1 cellular context compared by ENCODE assay signal in the genomic region with DNA sequence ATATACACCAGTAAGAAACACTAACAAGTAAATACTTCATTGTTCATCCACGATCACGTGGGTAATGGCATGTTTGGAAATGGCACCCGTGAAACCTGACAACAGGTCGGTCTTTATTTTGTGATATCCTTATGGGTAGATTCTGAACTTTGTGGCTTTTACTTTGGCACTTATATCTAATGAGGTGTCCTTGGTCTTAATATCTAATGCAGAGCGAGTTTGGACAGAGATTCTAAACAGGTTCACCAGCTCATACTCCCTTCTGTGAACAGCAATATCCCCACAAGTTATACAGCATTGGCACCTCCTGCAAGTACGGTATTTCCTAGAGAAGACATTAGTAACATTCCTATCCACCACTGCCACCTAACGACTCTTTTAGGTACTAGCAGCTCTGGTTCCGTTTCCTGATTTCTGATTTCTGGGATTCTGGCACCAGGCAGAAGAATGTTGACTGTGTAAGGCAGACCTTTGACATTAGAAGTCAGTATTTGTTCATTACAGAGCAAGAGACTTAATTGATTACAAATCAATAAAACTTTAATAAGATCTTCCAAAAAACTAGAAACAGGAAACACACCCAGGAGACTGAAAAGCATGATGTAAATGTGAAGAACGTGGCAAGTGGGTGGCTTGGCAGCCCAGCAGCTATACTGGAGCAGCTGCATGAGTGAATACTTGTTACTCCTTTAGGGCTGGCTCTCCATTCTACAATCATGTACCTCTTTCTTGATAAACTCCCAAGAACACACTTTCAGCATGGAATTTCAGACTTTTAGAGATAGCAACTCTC.
TF ChIP-seq lines count a peak whose summit lies in the region.

No MANE protein-coding gene starts in this region.

TF ChIP-seq in HepG2, 621 proteins besides CTCF, POLR2A, EP300 and RAD21 (continued from another document and continues in another):
- TF ChIP-seq, protein P1, sequence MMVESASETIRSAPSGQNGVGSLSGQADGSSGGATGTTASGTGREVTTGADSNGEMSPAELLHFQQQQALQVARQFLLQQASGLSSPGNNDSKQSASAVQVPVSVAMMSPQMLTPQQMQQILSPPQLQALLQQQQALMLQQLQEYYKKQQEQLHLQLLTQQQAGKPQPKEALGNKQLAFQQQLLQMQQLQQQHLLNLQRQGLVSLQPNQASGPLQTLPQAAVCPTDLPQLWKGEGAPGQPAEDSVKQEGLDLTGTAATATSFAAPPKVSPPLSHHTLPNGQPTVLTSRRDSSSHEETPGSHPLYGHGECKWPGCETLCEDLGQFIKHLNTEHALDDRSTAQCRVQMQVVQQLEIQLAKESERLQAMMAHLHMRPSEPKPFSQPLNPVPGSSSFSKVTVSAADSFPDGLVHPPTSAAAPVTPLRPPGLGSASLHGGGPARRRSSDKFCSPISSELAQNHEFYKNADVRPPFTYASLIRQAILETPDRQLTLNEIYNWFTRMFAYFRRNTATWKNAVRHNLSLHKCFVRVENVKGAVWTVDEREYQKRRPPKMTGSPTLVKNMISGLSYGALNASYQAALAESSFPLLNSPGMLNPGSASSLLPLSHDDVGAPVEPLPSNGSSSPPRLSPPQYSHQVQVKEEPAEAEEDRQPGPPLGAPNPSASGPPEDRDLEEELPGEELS (CRISPR knock-in tag; IDR thresholded peaks at IDR 0.05) = 0 out of 2 replicates have a peak, but pooled peaks have one; percentile 20
- TF ChIP-seq ZBTB8A (CRISPR knock-in tag; IDR thresholded peaks at IDR 0.05; ENCODE audit: borderline replicate concordance, low read depth) = no peak
- peak; percentile 45; the same call in 1 of the 2 replicates for TF ChIP-seq FOXA3 (CRISPR knock-in tag; IDR thresholded peaks at IDR 0.05)
- TF ChIP-seq, protein P2, sequence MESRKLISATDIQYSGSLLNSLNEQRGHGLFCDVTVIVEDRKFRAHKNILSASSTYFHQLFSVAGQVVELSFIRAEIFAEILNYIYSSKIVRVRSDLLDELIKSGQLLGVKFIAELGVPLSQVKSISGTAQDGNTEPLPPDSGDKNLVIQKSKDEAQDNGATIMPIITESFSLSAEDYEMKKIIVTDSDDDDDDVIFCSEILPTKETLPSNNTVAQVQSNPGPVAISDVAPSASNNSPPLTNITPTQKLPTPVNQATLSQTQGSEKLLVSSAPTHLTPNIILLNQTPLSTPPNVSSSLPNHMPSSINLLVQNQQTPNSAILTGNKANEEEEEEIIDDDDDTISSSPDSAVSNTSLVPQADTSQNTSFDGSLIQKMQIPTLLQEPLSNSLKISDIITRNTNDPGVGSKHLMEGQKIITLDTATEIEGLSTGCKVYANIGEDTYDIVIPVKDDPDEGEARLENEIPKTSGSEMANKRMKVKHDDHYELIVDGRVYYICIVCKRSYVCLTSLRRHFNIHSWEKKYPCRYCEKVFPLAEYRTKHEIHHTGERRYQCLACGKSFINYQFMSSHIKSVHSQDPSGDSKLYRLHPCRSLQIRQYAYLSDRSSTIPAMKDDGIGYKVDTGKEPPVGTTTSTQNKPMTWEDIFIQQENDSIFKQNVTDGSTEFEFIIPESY (CRISPR knock-in tag; IDR thresholded peaks at IDR 0.05) = no peak
- 0 out of 2 replicates have a peak, but pooled peaks have one; percentile 21 for TF ChIP-seq FOSL2 (CRISPR knock-in tag; IDR thresholded peaks at IDR 0.05)
- 0 out of 2 replicates have a peak, but pooled peaks have one; percentile 57 for TF ChIP-seq CC2D1A (CRISPR knock-in tag; IDR thresholded peaks at IDR 0.05)
- no peak for TF ChIP-seq NFIC (IDR thresholded peaks at IDR 0.05; ENCODE audit: low read length)
- no peak for TF ChIP-seq MAZ (IDR thresholded peaks at IDR 0.05; ENCODE audit: borderline replicate concordance, low read depth, low read length)
- peak; percentile 53; the same call in 1 of the 2 replicates for TF ChIP-seq MAZ (CRISPR knock-in tag; IDR thresholded peaks at IDR 0.05; ENCODE audit: low read depth)
- TF ChIP-seq ZNF615 (CRISPR knock-in tag; IDR thresholded peaks at IDR 0.05; ENCODE audit: borderline replicate concordance) = 0 out of 2 replicates have a peak, but pooled peaks have one; percentile 41
- TF ChIP-seq PAF1 (CRISPR knock-in tag; IDR thresholded peaks at IDR 0.05) = peak; percentile 64; the same call in 1 of the 2 replicates
- TF ChIP-seq SOX6 (IDR thresholded peaks at IDR 0.05) = no peak
- peak; percentile 67 for TF ChIP-seq SOX6 (CRISPR knock-in tag; IDR thresholded peaks at IDR 0.05)
- TF ChIP-seq AGO2 (optimal IDR thresholded peaks at IDR 0.05; ENCODE audit: low read depth, low read length) = no peak
- TF ChIP-seq, protein P3, sequence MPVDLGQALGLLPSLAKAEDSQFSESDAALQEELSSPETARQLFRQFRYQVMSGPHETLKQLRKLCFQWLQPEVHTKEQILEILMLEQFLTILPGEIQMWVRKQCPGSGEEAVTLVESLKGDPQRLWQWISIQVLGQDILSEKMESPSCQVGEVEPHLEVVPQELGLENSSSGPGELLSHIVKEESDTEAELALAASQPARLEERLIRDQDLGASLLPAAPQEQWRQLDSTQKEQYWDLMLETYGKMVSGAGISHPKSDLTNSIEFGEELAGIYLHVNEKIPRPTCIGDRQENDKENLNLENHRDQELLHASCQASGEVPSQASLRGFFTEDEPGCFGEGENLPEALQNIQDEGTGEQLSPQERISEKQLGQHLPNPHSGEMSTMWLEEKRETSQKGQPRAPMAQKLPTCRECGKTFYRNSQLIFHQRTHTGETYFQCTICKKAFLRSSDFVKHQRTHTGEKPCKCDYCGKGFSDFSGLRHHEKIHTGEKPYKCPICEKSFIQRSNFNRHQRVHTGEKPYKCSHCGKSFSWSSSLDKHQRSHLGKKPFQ (CRISPR knock-in tag; IDR thresholded peaks at IDR 0.05; ENCODE audit: insufficient replicate concordance) = no peak
- 0 out of 2 replicates have a peak, but pooled peaks have one; percentile 28 for TF ChIP-seq SRF (IDR thresholded peaks at IDR 0.05; ENCODE audit: low read depth, low read length)
- no peak for TF ChIP-seq XRCC5 (optimal IDR thresholded peaks at IDR 0.05; ENCODE audit: low read length)
- TF ChIP-seq TBX2 (CRISPR knock-in tag; IDR thresholded peaks at IDR 0.05; ENCODE audit: borderline replicate concordance) = peak; percentile 69
- 0 out of 2 replicates have a peak, but pooled peaks have one; percentile 32 for TF ChIP-seq RCOR2 (CRISPR knock-in tag; IDR thresholded peaks at IDR 0.05)
- TF ChIP-seq, protein P4, sequence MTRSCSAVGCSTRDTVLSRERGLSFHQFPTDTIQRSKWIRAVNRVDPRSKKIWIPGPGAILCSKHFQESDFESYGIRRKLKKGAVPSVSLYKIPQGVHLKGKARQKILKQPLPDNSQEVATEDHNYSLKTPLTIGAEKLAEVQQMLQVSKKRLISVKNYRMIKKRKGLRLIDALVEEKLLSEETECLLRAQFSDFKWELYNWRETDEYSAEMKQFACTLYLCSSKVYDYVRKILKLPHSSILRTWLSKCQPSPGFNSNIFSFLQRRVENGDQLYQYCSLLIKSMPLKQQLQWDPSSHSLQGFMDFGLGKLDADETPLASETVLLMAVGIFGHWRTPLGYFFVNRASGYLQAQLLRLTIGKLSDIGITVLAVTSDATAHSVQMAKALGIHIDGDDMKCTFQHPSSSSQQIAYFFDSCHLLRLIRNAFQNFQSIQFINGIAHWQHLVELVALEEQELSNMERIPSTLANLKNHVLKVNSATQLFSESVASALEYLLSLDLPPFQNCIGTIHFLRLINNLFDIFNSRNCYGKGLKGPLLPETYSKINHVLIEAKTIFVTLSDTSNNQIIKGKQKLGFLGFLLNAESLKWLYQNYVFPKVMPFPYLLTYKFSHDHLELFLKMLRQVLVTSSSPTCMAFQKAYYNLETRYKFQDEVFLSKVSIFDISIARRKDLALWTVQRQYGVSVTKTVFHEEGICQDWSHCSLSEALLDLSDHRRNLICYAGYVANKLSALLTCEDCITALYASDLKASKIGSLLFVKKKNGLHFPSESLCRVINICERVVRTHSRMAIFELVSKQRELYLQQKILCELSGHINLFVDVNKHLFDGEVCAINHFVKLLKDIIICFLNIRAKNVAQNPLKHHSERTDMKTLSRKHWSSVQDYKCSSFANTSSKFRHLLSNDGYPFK (CRISPR knock-in tag; IDR thresholded peaks at IDR 0.05; ENCODE audit: borderline replicate concordance) = no peak
- peak; percentile 85 for TF ChIP-seq BCL6 (CRISPR knock-in tag; IDR thresholded peaks at IDR 0.05)
- TF ChIP-seq, protein P5, sequence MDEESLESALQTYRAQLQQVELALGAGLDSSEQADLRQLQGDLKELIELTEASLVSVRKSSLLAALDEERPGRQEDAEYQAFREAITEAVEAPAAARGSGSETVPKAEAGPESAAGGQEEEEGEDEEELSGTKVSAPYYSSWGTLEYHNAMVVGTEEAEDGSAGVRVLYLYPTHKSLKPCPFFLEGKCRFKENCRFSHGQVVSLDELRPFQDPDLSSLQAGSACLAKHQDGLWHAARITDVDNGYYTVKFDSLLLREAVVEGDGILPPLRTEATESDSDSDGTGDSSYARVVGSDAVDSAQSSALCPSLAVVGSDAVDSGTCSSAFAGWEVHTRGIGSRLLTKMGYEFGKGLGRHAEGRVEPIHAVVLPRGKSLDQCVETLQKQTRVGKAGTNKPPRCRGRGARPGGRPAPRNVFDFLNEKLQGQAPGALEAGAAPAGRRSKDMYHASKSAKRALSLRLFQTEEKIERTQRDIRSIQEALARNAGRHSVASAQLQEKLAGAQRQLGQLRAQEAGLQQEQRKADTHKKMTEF (CRISPR knock-in tag; IDR thresholded peaks at IDR 0.05) = peak; percentile 45; the same call in 1 of the 2 replicates
- peak; percentile 43; the same call in 1 of the 2 replicates for TF ChIP-seq FOXO1 (CRISPR knock-in tag; IDR thresholded peaks at IDR 0.05)
- TF ChIP-seq, protein P6, sequence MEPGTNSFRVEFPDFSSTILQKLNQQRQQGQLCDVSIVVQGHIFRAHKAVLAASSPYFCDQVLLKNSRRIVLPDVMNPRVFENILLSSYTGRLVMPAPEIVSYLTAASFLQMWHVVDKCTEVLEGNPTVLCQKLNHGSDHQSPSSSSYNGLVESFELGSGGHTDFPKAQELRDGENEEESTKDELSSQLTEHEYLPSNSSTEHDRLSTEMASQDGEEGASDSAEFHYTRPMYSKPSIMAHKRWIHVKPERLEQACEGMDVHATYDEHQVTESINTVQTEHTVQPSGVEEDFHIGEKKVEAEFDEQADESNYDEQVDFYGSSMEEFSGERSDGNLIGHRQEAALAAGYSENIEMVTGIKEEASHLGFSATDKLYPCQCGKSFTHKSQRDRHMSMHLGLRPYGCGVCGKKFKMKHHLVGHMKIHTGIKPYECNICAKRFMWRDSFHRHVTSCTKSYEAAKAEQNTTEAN (CRISPR knock-in tag; conservative IDR thresholded peaks at IDR 0.05) = no peak
- peak; percentile 42; the same call in 1 of the 2 replicates for TF ChIP-seq SIN3B (IDR thresholded peaks at IDR 0.05; ENCODE audit: low read length)
- 0 out of 2 replicates have a peak, but pooled peaks have one; percentile 35 for TF ChIP-seq ZSCAN31 (CRISPR knock-in tag; IDR thresholded peaks at IDR 0.05; ENCODE audit: low read depth)
- peak; percentile 59 for TF ChIP-seq GATAD2A (CRISPR knock-in tag; IDR thresholded peaks at IDR 0.05)
- TF ChIP-seq ELF3 (CRISPR knock-in tag; IDR thresholded peaks at IDR 0.05) = peak; percentile 77
- TF ChIP-seq KLF16 (CRISPR knock-in tag; IDR thresholded peaks at IDR 0.05) = 0 out of 4 replicates have a peak, but pooled peaks of 1 of the 2 experiments have one; percentile 28
- no peak for TF ChIP-seq GABPA (IDR thresholded peaks at IDR 0.05; ENCODE audit: low read depth, low read length)
- no peak for TF ChIP-seq GABPA (CRISPR knock-in tag; IDR thresholded peaks at IDR 0.05; ENCODE audit: low read depth)
- TF ChIP-seq, protein P7, sequence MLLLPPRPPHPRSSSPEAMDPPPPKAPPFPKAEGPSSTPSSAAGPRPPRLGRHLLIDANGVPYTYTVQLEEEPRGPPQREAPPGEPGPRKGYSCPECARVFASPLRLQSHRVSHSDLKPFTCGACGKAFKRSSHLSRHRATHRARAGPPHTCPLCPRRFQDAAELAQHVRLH (CRISPR knock-in tag; IDR thresholded peaks at IDR 0.05; ENCODE audit: borderline replicate concordance, low read depth) = peak; percentile 52; the same call in 1 of the 2 replicates
- peak; percentile 42; the same call in 1 of the 2 replicates for TF ChIP-seq ZNF614 (CRISPR knock-in tag; IDR thresholded peaks at IDR 0.05; ENCODE audit: borderline replicate concordance)
- peak; percentile 49 for TF ChIP-seq ASH2L (IDR thresholded peaks at IDR 0.05; ENCODE audit: insufficient read length, low read depth, low read length)
- TF ChIP-seq, protein P8, sequence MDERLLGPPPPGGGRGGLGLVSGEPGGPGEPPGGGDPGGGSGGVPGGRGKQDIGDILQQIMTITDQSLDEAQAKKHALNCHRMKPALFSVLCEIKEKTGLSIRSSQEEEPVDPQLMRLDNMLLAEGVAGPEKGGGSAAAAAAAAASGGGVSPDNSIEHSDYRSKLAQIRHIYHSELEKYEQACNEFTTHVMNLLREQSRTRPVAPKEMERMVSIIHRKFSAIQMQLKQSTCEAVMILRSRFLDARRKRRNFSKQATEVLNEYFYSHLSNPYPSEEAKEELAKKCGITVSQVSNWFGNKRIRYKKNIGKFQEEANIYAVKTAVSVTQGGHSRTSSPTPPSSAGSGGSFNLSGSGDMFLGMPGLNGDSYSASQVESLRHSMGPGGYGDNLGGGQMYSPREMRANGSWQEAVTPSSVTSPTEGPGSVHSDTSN (CRISPR knock-in tag; IDR thresholded peaks at IDR 0.05) = no peak
- TF ChIP-seq CCDC6 (CRISPR knock-in tag; IDR thresholded peaks at IDR 0.05) = peak; percentile 48; the same call in 1 of the 2 replicates
- TF ChIP-seq ZNF768 (CRISPR knock-in tag; IDR thresholded peaks at IDR 0.05) = no peak
- 0 out of 2 replicates have a peak, but pooled peaks have one; percentile 47 for TF ChIP-seq MXD4 (CRISPR knock-in tag; IDR thresholded peaks at IDR 0.05)
- peak; percentile 56; the same call in 1 of the 2 replicates for TF ChIP-seq MED1 (CRISPR knock-in tag; IDR thresholded peaks at IDR 0.05)
- TF ChIP-seq, protein P9, sequence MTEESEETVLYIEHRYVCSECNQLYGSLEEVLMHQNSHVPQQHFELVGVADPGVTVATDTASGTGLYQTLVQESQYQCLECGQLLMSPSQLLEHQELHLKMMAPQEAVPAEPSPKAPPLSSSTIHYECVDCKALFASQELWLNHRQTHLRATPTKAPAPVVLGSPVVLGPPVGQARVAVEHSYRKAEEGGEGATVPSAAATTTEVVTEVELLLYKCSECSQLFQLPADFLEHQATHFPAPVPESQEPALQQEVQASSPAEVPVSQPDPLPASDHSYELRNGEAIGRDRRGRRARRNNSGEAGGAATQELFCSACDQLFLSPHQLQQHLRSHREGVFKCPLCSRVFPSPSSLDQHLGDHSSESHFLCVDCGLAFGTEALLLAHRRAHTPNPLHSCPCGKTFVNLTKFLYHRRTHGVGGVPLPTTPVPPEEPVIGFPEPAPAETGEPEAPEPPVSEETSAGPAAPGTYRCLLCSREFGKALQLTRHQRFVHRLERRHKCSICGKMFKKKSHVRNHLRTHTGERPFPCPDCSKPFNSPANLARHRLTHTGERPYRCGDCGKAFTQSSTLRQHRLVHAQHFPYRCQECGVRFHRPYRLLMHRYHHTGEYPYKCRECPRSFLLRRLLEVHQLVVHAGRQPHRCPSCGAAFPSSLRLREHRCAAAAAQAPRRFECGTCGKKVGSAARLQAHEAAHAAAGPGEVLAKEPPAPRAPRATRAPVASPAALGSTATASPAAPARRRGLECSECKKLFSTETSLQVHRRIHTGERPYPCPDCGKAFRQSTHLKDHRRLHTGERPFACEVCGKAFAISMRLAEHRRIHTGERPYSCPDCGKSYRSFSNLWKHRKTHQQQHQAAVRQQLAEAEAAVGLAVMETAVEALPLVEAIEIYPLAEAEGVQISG (CRISPR knock-in tag; IDR thresholded peaks at IDR 0.05) = peak; percentile 85
- no peak for TF ChIP-seq ZNF841 (CRISPR knock-in tag; IDR thresholded peaks at IDR 0.05; ENCODE audit: borderline replicate concordance)
- no peak for TF ChIP-seq IRX3 (CRISPR knock-in tag; IDR thresholded peaks at IDR 0.05; ENCODE audit: borderline replicate concordance, low read depth)
- peak; percentile 72 for TF ChIP-seq SAP130 (CRISPR knock-in tag; IDR thresholded peaks at IDR 0.05; ENCODE audit: low read depth)
